Comparison of ENCODE assay signal across 18 cellular contexts in the genomic region with DNA sequence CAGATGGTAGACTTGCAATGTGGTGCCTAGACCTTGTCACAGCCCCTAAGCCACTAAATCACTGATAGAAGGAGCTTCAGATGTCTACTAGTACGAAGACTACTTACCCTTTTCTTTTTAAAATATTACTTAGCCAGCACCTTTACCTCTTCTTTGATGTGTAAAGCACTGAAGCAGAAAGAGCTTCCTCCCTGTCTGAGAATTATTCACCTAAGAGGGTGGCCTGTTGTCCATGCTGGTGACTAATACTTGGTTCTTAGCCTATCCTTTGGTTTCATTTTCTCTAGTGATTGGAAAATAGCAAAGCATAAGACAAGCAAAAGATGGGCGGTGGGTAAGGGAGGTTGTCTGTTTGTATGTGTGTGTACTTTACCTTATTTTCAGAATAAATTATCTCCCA.
DNase-seq lines count a peak whose midpoint lies in the region; ATAC-seq and TF ChIP-seq lines count a peak whose summit lies in the region.
"Had no signal": no experiment of that assay in that cellular context is flagged by ENCODE, and none has a peak within 500 bp of the region (broad histone marks: within the 10 kb centered on the region; RNA-seq: fewer than 3 reads in every experiment).

No MANE protein-coding gene starts in this region.

- H3K36me3 ChIP-seq in GM06990 (ENCODE audit: control insufficient read depth, insufficient read depth, low read length) = no peaks in the 10 kb centered on the region
- H3K36me3 ChIP-seq: transverse colon had no signal

- ATAC-seq in HG03060 (IDR thresholded peaks at IDR 0.05; ENCODE audit: low read depth, unreplicated experiment) (peak; percentile 55), GM21367 (IDR thresholded peaks at IDR 0.05; ENCODE audit: unreplicated experiment) (no peak), HG03175 (IDR thresholded peaks at IDR 0.05; ENCODE audit: unreplicated experiment) (no peak)
- ATAC-seq: activated CD4-positive, alpha-beta T cell treated with anti-CD3 and anti-CD28 coated beads for 36 hours; activated T-helper 17 cell treated with anti-CD3 and anti-CD28 coated beads, Interleukin-2, amount 50 U/mL, for 72 hours; left colon had no signal

- DNase-seq in GM06990 (ENCODE audit: extremely low read depth, insufficient read length) (peak; percentile 41), SW480 (ENCODE audit: low spot score) (peak; percentile 1), iris pigment epithelial cell (ENCODE audit: low read depth) (peak; percentile 15), SK-N-DZ (ENCODE audit: low spot score) (no peak)
- DNase-seq in activated CD8-positive, alpha-beta memory T cell treated with anti-CD3 and anti-CD28 coated beads, Interleukin-2, amount 50 U/mL, for 48 hours = no peak
- DNase-seq: activated CD4-positive, alpha-beta T cell treated with anti-CD3 and anti-CD28 coated beads for 36 hours; activated naive CD8-positive, alpha-beta T cell treated with anti-CD3 and anti-CD28 coated beads, Interleukin-2, amount 10 ng/mL, durations not matched to agents 7 days and 5 days; COR-L47; foreskin melanocyte; left colon; NCI-H345; posterior cingulate gyrus; transverse colon had no signal

- TF ChIP-seq CTCF in GM06990 (IDR thresholded peaks at IDR 0.05; ENCODE audit: insufficient read depth, low read length, poor library complexity, severe bottlenecking) = no peak

- no peak overlapping the region for H3K4me3 ChIP-seq in GM06990 (replicated peaks; ENCODE audit: low read depth, low read length)
- H3K4me3 ChIP-seq: skin epidermis, transverse colon had no signal

- H3K27me3 ChIP-seq in GM06990 (replicated peaks; ENCODE audit: control insufficient read depth, insufficient read depth, low read length) = no peaks in the 10 kb centered on the region
- H3K27me3 ChIP-seq: transverse colon had no signal

Comparison
In these comparisons a context has a peak if more than half of its experiments do, and no peak if none do; other contexts are left out.
1. DNase-seq: peak in GM06990 (single experiment), SW480 (single experiment) and iris pigment epithelial cell (single experiment); none in activated CD8-positive, alpha-beta memory T cell treated with anti-CD3 and anti-CD28 coated beads, Interleukin-2, amount 50 U/mL, for 48 hours (single experiment) and SK-N-DZ (single experiment).